ENCODE assay signal across 20 cellular contexts in the genomic region with DNA sequence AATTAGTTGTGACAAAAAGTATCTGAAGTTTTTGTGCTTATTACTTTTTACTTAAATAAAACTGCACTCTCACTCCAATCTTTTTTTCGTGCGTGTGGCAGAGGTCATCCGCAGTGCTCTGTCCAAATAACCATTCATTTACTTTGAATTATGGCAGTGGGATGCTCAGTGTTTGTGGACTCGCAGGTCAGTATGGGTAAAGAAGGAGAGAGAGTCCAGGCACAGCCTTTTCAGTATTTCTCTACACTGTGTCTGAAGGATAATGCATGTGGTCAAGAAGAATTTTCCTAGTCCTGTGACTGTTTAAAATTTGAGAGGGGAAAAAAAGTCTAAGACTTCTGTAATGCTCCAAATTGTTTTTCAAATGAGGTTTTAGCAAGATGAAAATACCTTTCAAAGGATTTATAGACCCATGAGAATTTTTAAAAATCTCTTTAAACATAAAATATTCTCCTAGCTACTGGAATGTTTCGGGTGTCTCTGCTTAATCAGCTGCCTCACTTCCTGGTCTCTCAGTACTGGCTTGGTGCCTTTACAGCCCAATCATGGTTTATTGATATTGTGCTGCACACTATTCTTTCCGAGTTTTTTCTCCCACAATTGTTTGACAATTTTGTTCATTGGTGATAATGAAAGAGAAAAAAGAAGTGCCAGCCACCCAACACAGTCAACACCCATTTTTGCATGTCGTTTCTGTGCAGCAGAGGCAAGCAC.
"Had no signal": no experiment of that assay in that cellular context is flagged by ENCODE, and none has a peak within 500 bp of the region (broad histone marks: within the 10 kb centered on the region; RNA-seq: fewer than 3 reads in every experiment).

No MANE protein-coding gene starts in this region.

- H3K4me1 ChIP-seq: ascending aorta, left lung, right atrium auricular region had no signal

- H3K27ac ChIP-seq: ascending aorta, epithelial cell of prostate, left lung, psoas muscle, right atrium auricular region, skin epidermis, tibial artery had no signal

- ATAC-seq: activated naive CD4-positive, alpha-beta T cell treated with anti-CD3 and anti-CD28 coated beads, Interleukin-2, amount 50 U/mL, for 72 hours; left lung; natural killer cell treated with Interleukin-12 subunit alpha and Interleukin-12 subunit beta and Interleukin-15 and Interleukin-18, amount 100 ng/mL, for 72 hours; psoas muscle; WTC11 had no signal

- H3K36me3 ChIP-seq: ascending aorta, left lung, right atrium auricular region, tibial artery had no signal

- H3K4me3 ChIP-seq: ascending aorta, left lung, lung, psoas muscle, right atrium auricular region, skin epidermis, tibial artery had no signal

- H3K9me3 ChIP-seq: ascending aorta, left lung, psoas muscle, right atrium auricular region, tibial artery had no signal

- H3K27me3 ChIP-seq: ascending aorta, left lung, right atrium auricular region, tibial artery had no signal

- DNase-seq: activated gamma-delta T cell treated with Interleukin-2 at 50 U/mL for 16 hours; activated T-cell treated with anti-CD3 and anti-CD28 coated beads, Interleukin-2, amount 50 U/mL, for 1 hour; cortex of kidney; foreskin fibroblast; kidney glomerular epithelial cell; left lung; occipital lobe; psoas muscle; stimulated activated CD4-positive, alpha-beta T cell treated with anti-CD3 and anti-CD28 coated beads, Interleukin-1b, Interleukin-23, amount 100 ng/mL, for 48 hours; substantia nigra; T1000; tibial artery had no signal
